ENCODE assay signal across 27 cellular contexts in the genomic region with DNA sequence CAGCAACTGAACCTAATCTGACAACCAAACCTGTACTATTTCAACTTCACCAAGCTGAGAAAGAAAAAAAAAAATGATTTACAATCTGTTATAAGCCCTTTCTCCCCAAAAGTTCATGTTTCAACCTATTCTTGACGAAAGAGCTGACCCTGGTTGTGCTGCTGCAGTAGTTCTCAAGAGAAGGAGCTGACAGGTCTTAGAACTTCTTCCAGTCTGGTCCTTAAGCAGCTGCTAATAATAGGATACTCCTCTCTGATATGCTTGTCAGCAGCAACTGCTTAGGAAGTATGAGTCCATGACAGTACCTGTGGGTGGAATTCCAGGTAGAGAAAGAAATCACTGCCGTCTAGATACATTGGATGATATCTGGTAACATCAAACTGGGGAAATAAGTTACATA.
"Had no signal": no experiment of that assay in that cellular context is flagged by ENCODE, and none has a peak within 500 bp of the region (broad histone marks: within the 10 kb centered on the region; RNA-seq: fewer than 3 reads in every experiment).

No MANE protein-coding gene starts in this region.

- H3K9me3 ChIP-seq: left ventricle myocardium inferior, pancreas, psoas muscle, suprapubic skin, transverse colon, uterus had no signal

- ATAC-seq: foreskin keratinocyte, natural killer cell, pancreas, psoas muscle, right cardiac atrium had no signal

- H3K27me3 Mint-ChIP-seq: activated B cell treated with CpG ODN at 0.5 μM for 24 hours; activated CD4-positive, alpha-beta memory T cell treated with anti-CD3 and anti-CD28 coated beads for 36 hours; activated naive CD8-positive, alpha-beta T cell treated with anti-CD3 and anti-CD28 coated beads for 36 hours had no signal

- H3K4me1 ChIP-seq: foreskin keratinocyte, left ventricle myocardium inferior, pancreas, psoas muscle, suprapubic skin, uterus had no signal

- H3K9me3 Mint-ChIP-seq: T-helper 1 cell treated with Interleukin-12 subunit alpha and Interleukin-12 subunit beta and Interleukin-4 antibody, amounts not matched to agents 30 μg/mL and 1 μg/mL, for 36 hours had no signal

- H3K36me3 Mint-ChIP-seq: activated CD4-positive, alpha-beta memory T cell treated with anti-CD3 and anti-CD28 coated beads for 36 hours; activated naive CD8-positive, alpha-beta T cell treated with anti-CD3 and anti-CD28 coated beads for 36 hours; natural killer cell had no signal

- H3K4me3 ChIP-seq: left ventricle myocardium inferior, pancreas, psoas muscle, suprapubic skin, transverse colon, uterus had no signal

- FAIRE-seq: bronchial epithelial cell, endometrium, kidney, pancreas had no signal

- H3K36me3 ChIP-seq: left ventricle myocardium inferior, pancreas, suprapubic skin, transverse colon, uterus had no signal

- H3K27ac Mint-ChIP-seq: activated B cell treated with CpG ODN at 0.5 μM for 24 hours; activated CD4-positive, alpha-beta memory T cell treated with anti-CD3 and anti-CD28 coated beads for 36 hours; activated naive CD8-positive, alpha-beta T cell treated with anti-CD3 and anti-CD28 coated beads for 36 hours; natural killer cell; T-helper 1 cell treated with Interleukin-12 subunit alpha and Interleukin-12 subunit beta and Interleukin-4 antibody, amounts not matched to agents 30 μg/mL and 1 μg/mL, for 36 hours had no signal

- DNase-seq: activated B cell treated with CpG ODN at 0.5 μM for 24 hours; activated CD4-positive, alpha-beta memory T cell treated with anti-CD3 and anti-CD28 coated beads for 36 hours; activated CD4-positive, alpha-beta T cell treated with anti-CD3 and anti-CD28 coated beads for 4 hours; activated naive CD4-positive, alpha-beta T cell treated with Interleukin-2 at 50 U/mL for 16 hours; activated naive CD8-positive, alpha-beta T cell treated with anti-CD3 and anti-CD28 coated beads for 36 hours; activated T-cell treated with anti-CD3 and anti-CD28 coated beads, Interleukin-2, amount 50 U/mL, for 48 hours; cerebellar nuclear complex; effector CD4-positive, alpha-beta T cell; erythroblast; foreskin keratinocyte; kidney; left ventricle myocardium inferior; mammary epithelial cell; midbrain; natural killer cell; pancreas; psoas muscle; right cardiac atrium; stimulated activated CD4-positive, alpha-beta T cell treated with anti-CD3 and anti-CD28 coated beads, Interleukin-4, amount 100 ng/mL, for 24 hours; stimulated activated naive CD4-positive, alpha-beta T cell treated with Interleukin-2 at 50 U/mL for 16 hours; T1000; transverse colon; uterus had no signal

- H3K27me3 ChIP-seq: foreskin keratinocyte, pancreas, suprapubic skin, transverse colon, uterus had no signal

- H3K27ac ChIP-seq: foreskin keratinocyte, left ventricle myocardium inferior, pancreas, psoas muscle, suprapubic skin had no signal

- H3K4me1 Mint-ChIP-seq: activated B cell treated with CpG ODN at 0.5 μM for 24 hours; activated naive CD8-positive, alpha-beta T cell treated with anti-CD3 and anti-CD28 coated beads for 36 hours; natural killer cell had no signal

- H3K4me3 Mint-ChIP-seq: activated B cell treated with CpG ODN at 0.5 μM for 24 hours; activated CD4-positive, alpha-beta memory T cell treated with anti-CD3 and anti-CD28 coated beads for 36 hours; activated naive CD8-positive, alpha-beta T cell treated with anti-CD3 and anti-CD28 coated beads for 36 hours; natural killer cell; T-helper 1 cell treated with Interleukin-12 subunit alpha and Interleukin-12 subunit beta and Interleukin-4 antibody, amounts not matched to agents 30 μg/mL and 1 μg/mL, for 36 hours had no signal
